1 cellular context compared by ENCODE assay signal in genomic region chr15:40746916-40747418, GRCh38.
TF ChIP-seq lines count a peak whose summit lies in the region.

No MANE protein-coding gene starts in this region.

TF ChIP-seq in HEK293, 187 proteins besides CTCF, POLR2A, EP300 and RAD21 (continued from another document and continues in another):
- TF ChIP-seq ZSCAN30 (tag by site-specific recombination; IDR thresholded peaks at IDR 0.05) (no peak), OSR2 (tag by site-specific recombination; IDR thresholded peaks at IDR 0.05) (no peak), ZNF324 (tag by site-specific recombination; IDR thresholded peaks at IDR 0.05) (0 out of 2 replicates have a peak, but pooled peaks have one; percentile 22), ZBTB17 (tag by site-specific recombination; IDR thresholded peaks at IDR 0.05) (peak; percentile 80), SETDB1 (IDR thresholded peaks at IDR 0.05; ENCODE audit: insufficient read length, low read length) (no peak), ZNF670 (tag by site-specific recombination; IDR thresholded peaks at IDR 0.05; ENCODE audit: low read depth) (no peak), ZNF18 (tag by site-specific recombination; IDR thresholded peaks at IDR 0.05) (no peak), GFI1B (tag by site-specific recombination; IDR thresholded peaks at IDR 0.05) (no peak), ZBTB1 (tag by site-specific recombination; IDR thresholded peaks at IDR 0.05) (no peak), SP2 (tag by site-specific recombination; IDR thresholded peaks at IDR 0.05) (peak; percentile 43; the same call in 1 of the 2 replicates), ZNF169 (tag by site-specific recombination; IDR thresholded peaks at IDR 0.05) (no peak), ZNF777 (tag by site-specific recombination; IDR thresholded peaks at IDR 0.05; ENCODE audit: borderline replicate concordance) (no peak), ZNF501 (tag by site-specific recombination; IDR thresholded peaks at IDR 0.05) (no peak), ZFP69B (tag by site-specific recombination; IDR thresholded peaks at IDR 0.05) (0 out of 2 replicates have a peak, but pooled peaks have one; percentile 14), YY2 (tag by site-specific recombination; IDR thresholded peaks at IDR 0.05) (no peak), ZNF768 (tag by site-specific recombination; IDR thresholded peaks at IDR 0.05) (no peak), FEZF1 (tag by site-specific recombination; IDR thresholded peaks at IDR 0.05) (no peak), ZNF704 (tag by site-specific recombination; IDR thresholded peaks at IDR 0.05) (no peak), ZNF155 (tag by site-specific recombination; IDR thresholded peaks at IDR 0.05) (no peak), ZNF701 (tag by site-specific recombination; IDR thresholded peaks at IDR 0.05) (no peak), HOXA7 (CRISPR knock-in tag; IDR thresholded peaks at IDR 0.05; ENCODE audit: borderline replicate concordance) (no peak), ZBTB8A (tag by site-specific recombination; IDR thresholded peaks at IDR 0.05) (peak; percentile 10; the same call in 1 of the 2 replicates), ZNF837 (tag by site-specific recombination; IDR thresholded peaks at IDR 0.05) (no peak), ZBTB7A (tag by site-specific recombination; IDR thresholded peaks at IDR 0.05; ENCODE audit: low read depth) (no peak), SCRT1 (tag by site-specific recombination; IDR thresholded peaks at IDR 0.05; ENCODE audit: borderline replicate concordance) (no peak), ZNF561 (tag by site-specific recombination; IDR thresholded peaks at IDR 0.05; ENCODE audit: borderline replicate concordance) (no peak), ZNF121 (tag by site-specific recombination; IDR thresholded peaks at IDR 0.05) (no peak), ZNF214 (tag by site-specific recombination; IDR thresholded peaks at IDR 0.05; ENCODE audit: borderline replicate concordance) (no peak), ZBTB20 (tag by site-specific recombination; IDR thresholded peaks at IDR 0.05) (peak; percentile 98), ZNF404 (tag by site-specific recombination; IDR thresholded peaks at IDR 0.05) (no peak), ZNF654 (tag by site-specific recombination; IDR thresholded peaks at IDR 0.05; ENCODE audit: low read depth) (no peak), GLIS2 (tag by site-specific recombination; IDR thresholded peaks at IDR 0.05) (no peak), ZNF37A (tag by site-specific recombination; IDR thresholded peaks at IDR 0.05) (no peak), ZFP41 (tag by site-specific recombination; IDR thresholded peaks at IDR 0.05; ENCODE audit: borderline replicate concordance) (no peak), ZBTB6 (tag by site-specific recombination; IDR thresholded peaks at IDR 0.05) (peak; percentile 61), ZNF514 (tag by site-specific recombination; IDR thresholded peaks at IDR 0.05) (no peak), ZNF16 (tag by site-specific recombination; IDR thresholded peaks at IDR 0.05; ENCODE audit: low read depth) (no peak), ZEB2 (tag by site-specific recombination; IDR thresholded peaks at IDR 0.05) (0 out of 2 replicates have a peak, but pooled peaks have one; percentile 31), ZNF274 (IDR thresholded peaks at IDR 0.05; ENCODE audit: low read length) (no peak), ZNF274 (tag by site-specific recombination; IDR thresholded peaks at IDR 0.05; ENCODE audit: borderline replicate concordance) (no peak), ZNF510 (tag by site-specific recombination; IDR thresholded peaks at IDR 0.05; ENCODE audit: insufficient replicate concordance) (no peak)
- TF ChIP-seq, protein P1, sequence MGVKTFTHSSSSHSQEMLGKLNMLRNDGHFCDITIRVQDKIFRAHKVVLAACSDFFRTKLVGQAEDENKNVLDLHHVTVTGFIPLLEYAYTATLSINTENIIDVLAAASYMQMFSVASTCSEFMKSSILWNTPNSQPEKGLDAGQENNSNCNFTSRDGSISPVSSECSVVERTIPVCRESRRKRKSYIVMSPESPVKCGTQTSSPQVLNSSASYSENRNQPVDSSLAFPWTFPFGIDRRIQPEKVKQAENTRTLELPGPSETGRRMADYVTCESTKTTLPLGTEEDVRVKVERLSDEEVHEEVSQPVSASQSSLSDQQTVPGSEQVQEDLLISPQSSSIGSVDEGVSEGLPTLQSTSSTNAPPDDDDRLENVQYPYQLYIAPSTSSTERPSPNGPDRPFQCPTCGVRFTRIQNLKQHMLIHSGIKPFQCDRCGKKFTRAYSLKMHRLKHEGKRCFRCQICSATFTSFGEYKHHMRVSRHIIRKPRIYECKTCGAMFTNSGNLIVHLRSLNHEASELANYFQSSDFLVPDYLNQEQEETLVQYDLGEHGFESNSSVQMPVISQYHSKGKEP (tag by site-specific recombination; IDR thresholded peaks at IDR 0.05), result no peak
- TF ChIP-seq, protein P2, sequence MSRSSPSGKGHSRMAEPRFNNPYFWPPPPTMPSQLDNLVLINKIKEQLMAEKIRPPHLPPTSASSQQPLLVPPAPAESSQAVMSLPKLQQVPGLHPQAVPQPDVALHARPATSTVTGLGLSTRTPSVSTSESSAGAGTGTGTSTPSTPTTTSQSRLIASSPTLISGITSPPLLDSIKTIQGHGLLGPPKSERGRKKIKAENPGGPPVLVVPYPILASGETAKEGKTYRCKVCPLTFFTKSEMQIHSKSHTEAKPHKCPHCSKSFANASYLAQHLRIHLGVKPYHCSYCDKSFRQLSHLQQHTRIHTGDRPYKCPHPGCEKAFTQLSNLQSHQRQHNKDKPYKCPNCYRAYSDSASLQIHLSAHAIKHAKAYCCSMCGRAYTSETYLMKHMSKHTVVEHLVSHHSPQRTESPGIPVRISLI (tag by site-specific recombination; IDR thresholded peaks at IDR 0.05), result no peak
- TF ChIP-seq, protein P3, sequence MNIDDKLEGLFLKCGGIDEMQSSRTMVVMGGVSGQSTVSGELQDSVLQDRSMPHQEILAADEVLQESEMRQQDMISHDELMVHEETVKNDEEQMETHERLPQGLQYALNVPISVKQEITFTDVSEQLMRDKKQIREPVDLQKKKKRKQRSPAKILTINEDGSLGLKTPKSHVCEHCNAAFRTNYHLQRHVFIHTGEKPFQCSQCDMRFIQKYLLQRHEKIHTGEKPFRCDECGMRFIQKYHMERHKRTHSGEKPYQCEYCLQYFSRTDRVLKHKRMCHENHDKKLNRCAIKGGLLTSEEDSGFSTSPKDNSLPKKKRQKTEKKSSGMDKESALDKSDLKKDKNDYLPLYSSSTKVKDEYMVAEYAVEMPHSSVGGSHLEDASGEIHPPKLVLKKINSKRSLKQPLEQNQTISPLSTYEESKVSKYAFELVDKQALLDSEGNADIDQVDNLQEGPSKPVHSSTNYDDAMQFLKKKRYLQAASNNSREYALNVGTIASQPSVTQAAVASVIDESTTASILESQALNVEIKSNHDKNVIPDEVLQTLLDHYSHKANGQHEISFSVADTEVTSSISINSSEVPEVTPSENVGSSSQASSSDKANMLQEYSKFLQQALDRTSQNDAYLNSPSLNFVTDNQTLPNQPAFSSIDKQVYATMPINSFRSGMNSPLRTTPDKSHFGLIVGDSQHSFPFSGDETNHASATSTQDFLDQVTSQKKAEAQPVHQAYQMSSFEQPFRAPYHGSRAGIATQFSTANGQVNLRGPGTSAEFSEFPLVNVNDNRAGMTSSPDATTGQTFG (tag by site-specific recombination; IDR thresholded peaks at IDR 0.05; ENCODE audit: borderline replicate concordance), result no peak
- TF ChIP-seq, protein P4, sequence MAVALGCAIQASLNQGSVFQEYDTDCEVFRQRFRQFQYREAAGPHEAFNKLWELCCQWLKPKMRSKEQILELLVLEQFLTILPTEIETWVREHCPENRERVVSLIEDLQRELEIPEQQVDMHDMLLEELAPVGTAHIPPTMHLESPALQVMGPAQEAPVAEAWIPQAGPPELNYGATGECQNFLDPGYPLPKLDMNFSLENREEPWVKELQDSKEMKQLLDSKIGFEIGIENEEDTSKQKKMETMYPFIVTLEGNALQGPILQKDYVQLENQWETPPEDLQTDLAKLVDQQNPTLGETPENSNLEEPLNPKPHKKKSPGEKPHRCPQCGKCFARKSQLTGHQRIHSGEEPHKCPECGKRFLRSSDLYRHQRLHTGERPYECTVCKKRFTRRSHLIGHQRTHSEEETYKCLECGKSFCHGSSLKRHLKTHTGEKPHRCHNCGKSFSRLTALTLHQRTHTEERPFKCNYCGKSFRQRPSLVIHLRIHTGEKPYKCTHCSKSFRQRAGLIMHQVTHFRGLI (tag by site-specific recombination; IDR thresholded peaks at IDR 0.05), result no peak; the same call in 1 of the 2 replicates
- TF ChIP-seq, protein P5, sequence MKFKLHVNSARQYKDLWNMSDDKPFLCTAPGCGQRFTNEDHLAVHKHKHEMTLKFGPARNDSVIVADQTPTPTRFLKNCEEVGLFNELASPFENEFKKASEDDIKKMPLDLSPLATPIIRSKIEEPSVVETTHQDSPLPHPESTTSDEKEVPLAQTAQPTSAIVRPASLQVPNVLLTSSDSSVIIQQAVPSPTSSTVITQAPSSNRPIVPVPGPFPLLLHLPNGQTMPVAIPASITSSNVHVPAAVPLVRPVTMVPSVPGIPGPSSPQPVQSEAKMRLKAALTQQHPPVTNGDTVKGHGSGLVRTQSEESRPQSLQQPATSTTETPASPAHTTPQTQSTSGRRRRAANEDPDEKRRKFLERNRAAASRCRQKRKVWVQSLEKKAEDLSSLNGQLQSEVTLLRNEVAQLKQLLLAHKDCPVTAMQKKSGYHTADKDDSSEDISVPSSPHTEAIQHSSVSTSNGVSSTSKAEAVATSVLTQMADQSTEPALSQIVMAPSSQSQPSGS (tag by site-specific recombination; IDR thresholded peaks at IDR 0.05; ENCODE audit: low read depth), result no peak
- TF ChIP-seq, protein P6, sequence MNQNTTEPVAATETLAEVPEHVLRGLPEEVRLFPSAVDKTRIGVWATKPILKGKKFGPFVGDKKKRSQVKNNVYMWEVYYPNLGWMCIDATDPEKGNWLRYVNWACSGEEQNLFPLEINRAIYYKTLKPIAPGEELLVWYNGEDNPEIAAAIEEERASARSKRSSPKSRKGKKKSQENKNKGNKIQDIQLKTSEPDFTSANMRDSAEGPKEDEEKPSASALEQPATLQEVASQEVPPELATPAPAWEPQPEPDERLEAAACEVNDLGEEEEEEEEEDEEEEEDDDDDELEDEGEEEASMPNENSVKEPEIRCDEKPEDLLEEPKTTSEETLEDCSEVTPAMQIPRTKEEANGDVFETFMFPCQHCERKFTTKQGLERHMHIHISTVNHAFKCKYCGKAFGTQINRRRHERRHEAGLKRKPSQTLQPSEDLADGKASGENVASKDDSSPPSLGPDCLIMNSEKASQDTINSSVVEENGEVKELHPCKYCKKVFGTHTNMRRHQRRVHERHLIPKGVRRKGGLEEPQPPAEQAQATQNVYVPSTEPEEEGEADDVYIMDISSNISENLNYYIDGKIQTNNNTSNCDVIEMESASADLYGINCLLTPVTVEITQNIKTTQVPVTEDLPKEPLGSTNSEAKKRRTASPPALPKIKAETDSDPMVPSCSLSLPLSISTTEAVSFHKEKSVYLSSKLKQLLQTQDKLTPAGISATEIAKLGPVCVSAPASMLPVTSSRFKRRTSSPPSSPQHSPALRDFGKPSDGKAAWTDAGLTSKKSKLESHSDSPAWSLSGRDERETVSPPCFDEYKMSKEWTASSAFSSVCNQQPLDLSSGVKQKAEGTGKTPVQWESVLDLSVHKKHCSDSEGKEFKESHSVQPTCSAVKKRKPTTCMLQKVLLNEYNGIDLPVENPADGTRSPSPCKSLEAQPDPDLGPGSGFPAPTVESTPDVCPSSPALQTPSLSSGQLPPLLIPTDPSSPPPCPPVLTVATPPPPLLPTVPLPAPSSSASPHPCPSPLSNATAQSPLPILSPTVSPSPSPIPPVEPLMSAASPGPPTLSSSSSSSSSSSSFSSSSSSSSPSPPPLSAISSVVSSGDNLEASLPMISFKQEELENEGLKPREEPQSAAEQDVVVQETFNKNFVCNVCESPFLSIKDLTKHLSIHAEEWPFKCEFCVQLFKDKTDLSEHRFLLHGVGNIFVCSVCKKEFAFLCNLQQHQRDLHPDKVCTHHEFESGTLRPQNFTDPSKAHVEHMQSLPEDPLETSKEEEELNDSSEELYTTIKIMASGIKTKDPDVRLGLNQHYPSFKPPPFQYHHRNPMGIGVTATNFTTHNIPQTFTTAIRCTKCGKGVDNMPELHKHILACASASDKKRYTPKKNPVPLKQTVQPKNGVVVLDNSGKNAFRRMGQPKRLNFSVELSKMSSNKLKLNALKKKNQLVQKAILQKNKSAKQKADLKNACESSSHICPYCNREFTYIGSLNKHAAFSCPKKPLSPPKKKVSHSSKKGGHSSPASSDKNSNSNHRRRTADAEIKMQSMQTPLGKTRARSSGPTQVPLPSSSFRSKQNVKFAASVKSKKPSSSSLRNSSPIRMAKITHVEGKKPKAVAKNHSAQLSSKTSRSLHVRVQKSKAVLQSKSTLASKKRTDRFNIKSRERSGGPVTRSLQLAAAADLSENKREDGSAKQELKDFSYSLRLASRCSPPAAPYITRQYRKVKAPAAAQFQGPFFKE (tag by site-specific recombination; IDR thresholded peaks at IDR 0.05; ENCODE audit: borderline replicate concordance), result no peak
